In genomic region chr1:97489834-97490233, GRCh38 we compare ENCODE assay signal across 13 cellular contexts.
DNase-seq lines count a peak whose midpoint lies in the region; ATAC-seq and TF ChIP-seq lines count a peak whose summit lies in the region.
"Had no signal": no experiment of that assay in that cellular context is flagged by ENCODE, and none has a peak within 500 bp of the region (broad histone marks: within the 10 kb centered on the region; RNA-seq: fewer than 3 reads in every experiment).

No MANE protein-coding gene starts in this region.

- H2AFZ ChIP-seq in OCI-LY7 (ENCODE audit: low read length) (no peak overlapping the region), GM23338 (no peak overlapping the region)

- ATAC-seq in GM21381 (IDR thresholded peaks at IDR 0.05; ENCODE audit: unreplicated experiment) (peak; percentile 64), SK-N-SH treated with all-trans-retinoic acid at 6 μM for 48 hours (no peak), GM23338 (no peak)
- ATAC-seq: psoas muscle had no signal

- H3K4me3 ChIP-seq in A673 (ENCODE audit: low read depth, low read length, poor library complexity, severe bottlenecking) (no peak overlapping the region), MG63 (no peak overlapping the region), epithelial cell of esophagus (ENCODE audit: low read length) (no peak overlapping the region), OCI-LY7 (ENCODE audit: low read depth, low read length, poor library complexity, severe bottlenecking) (no peak overlapping the region), GM23338 (no peak overlapping the region)
- H3K4me3 ChIP-seq: psoas muscle, thyroid gland had no signal

- peak; percentile 26 for DNase-seq in A673 (ENCODE audit: low spot score)
- peak; percentile 13 for DNase-seq in MG63
- DNase-seq in epithelial cell of esophagus (ENCODE audit: low read depth), result peak; percentile 85
- no peak for DNase-seq in OCI-LY7 (ENCODE audit: low spot score)
- DNase-seq in erythroblast (lab: John Stamatoyannopoulos, UW), result no peak
- DNase-seq in GM23338 (ENCODE audit: low spot score), result no peak
- DNase-seq: MM.1S, NCI-H748 treated with DMSO at 0.1 percent for 48 hours, psoas muscle, thyroid gland had no signal

- no peaks in the 10 kb centered on the region for H3K27me3 Mint-ChIP-seq in GM23338 (ENCODE audit: insufficient read depth, low read depth, poor library complexity)

- H3K27ac Mint-ChIP-seq in GM23338, result no peak overlapping the region
- H3K27ac Mint-ChIP-seq: T-helper 2 cell treated with Interferon-gamma antibody and Interleukin-4, amounts not matched to agents 5 μg/mL and 100 μg/mL, for 36 hours had no signal

- no peaks in the 10 kb centered on the region for H4K20me1 ChIP-seq in OCI-LY7 (ENCODE audit: insufficient read depth, low read length)
- no peaks in the 10 kb centered on the region for H4K20me1 ChIP-seq in GM23338 (replicated peaks; ENCODE audit: insufficient read depth)

- intact Hi-C loops in A673 (cut with micrococcal nuclease; ENCODE audit: unreplicated experiment), result no loop called here
- intact Hi-C loops in OCI-LY7 (cut with micrococcal nuclease; ENCODE audit: unreplicated experiment), result no loop called here

- H3K27me3 ChIP-seq in A673 (replicated peaks; ENCODE audit: insufficient read depth, low read depth, low read length, poor library complexity) (no peaks in the 10 kb centered on the region), MG63 (no peaks in the 10 kb centered on the region), GM23338 (ENCODE audit: insufficient read depth) (no peaks in the 10 kb centered on the region)
- H3K27me3 ChIP-seq: thyroid gland had no signal

- POLR2A ChIA-PET in A673 (lab: Charles Lee; ENCODE audit: low non-redundant PET), result no interaction called here
- POLR2A ChIA-PET in OCI-LY7 (lab: Charles Lee), result no interaction called here

- TF ChIP-seq CTCF in A673 (conservative IDR thresholded peaks at IDR 0.05; ENCODE audit: low read depth, low read length) (no peak), epithelial cell of esophagus (IDR thresholded peaks at IDR 0.05; ENCODE audit: insufficient read depth, low read depth, low read length, missing control alignments) (no peak), OCI-LY7 (conservative IDR thresholded peaks at IDR 0.05; ENCODE audit: low read length) (no peak), GM23338 (conservative IDR thresholded peaks at IDR 0.05; ENCODE audit: low read depth in 2 of 2) (no peak)

- no peak overlapping the region for H3K4me3 Mint-ChIP-seq in GM23338
- H3K4me3 Mint-ChIP-seq: T-helper 2 cell treated with Interferon-gamma antibody and Interleukin-4, amounts not matched to agents 5 μg/mL and 100 μg/mL, for 36 hours had no signal

- BruUV-seq in A673 (replicated peaks; lab: Mats Ljungman, UMichigan) (no TSS peak), OCI-LY7 (replicated peaks; lab: Mats Ljungman, UMichigan) (no TSS peak)

- no peak for TF ChIP-seq POLR2A in erythroblast (IDR thresholded peaks at IDR 0.05; ENCODE audit: low read length)

- H3K36me3 ChIP-seq in A673 (ENCODE audit: insufficient read depth, low read length, poor library complexity, severe bottlenecking), result no peaks in the 10 kb centered on the region
- H3K36me3 ChIP-seq in MG63, result no peaks in the 10 kb centered on the region
- H3K36me3 ChIP-seq in OCI-LY7 (ENCODE audit: insufficient read depth, low read length), result no peaks in the 10 kb centered on the region
- H3K36me3 ChIP-seq in GM23338 (ENCODE audit: insufficient read depth), result no peaks in the 10 kb centered on the region
- H3K36me3 ChIP-seq: thyroid gland had no signal

- H3K79me2 ChIP-seq in OCI-LY7 (ENCODE audit: insufficient read depth, low read depth, low read length) (no peaks in the 10 kb centered on the region), GM23338 (replicated peaks; ENCODE audit: insufficient read depth) (no peaks in the 10 kb centered on the region)

- H3K27ac ChIP-seq in A673 (ENCODE audit: low read depth, low read length, poor library complexity, severe bottlenecking) (no peak overlapping the region), OCI-LY7 (ENCODE audit: low read depth, low read length, poor library complexity, severe bottlenecking) (no peak overlapping the region), GM23338 (ENCODE audit: low read depth) (no peak overlapping the region)
- H3K27ac ChIP-seq: psoas muscle, thyroid gland had no signal

- H3K9me3 ChIP-seq in A673 (ENCODE audit: low read depth, low read length, poor library complexity, severe bottlenecking) (no peaks in the 10 kb centered on the region), MG63 (no peaks in the 10 kb centered on the region), OCI-LY7 (ENCODE audit: low read length) (no peaks in the 10 kb centered on the region)
- H3K9me3 ChIP-seq: psoas muscle, thyroid gland had no signal

- H3F3A ChIP-seq in GM23338 (replicated peaks; ENCODE audit: low read depth), result no peaks in the 10 kb centered on the region

- H3K4me2 ChIP-seq in OCI-LY7 (ENCODE audit: low read length) (no peak overlapping the region), GM23338 (no peak overlapping the region)

- no peaks in the 10 kb centered on the region for H3K9me3 Mint-ChIP-seq in GM23338
- H3K9me3 Mint-ChIP-seq: T-helper 2 cell treated with Interferon-gamma antibody and Interleukin-4, amounts not matched to agents 5 μg/mL and 100 μg/mL, for 36 hours had no signal

- no peaks in the 10 kb centered on the region for H3K36me3 Mint-ChIP-seq in GM23338 (ENCODE audit: low read depth)

- no peaks in the 10 kb centered on the region for H3K4me1 Mint-ChIP-seq in GM23338

- CTCF ChIA-PET in A673 (lab: Charles Lee), result no interaction called here
- CTCF ChIA-PET in OCI-LY7 (lab: Charles Lee; ENCODE audit: unreplicated experiment), result no interaction called here

- H3K9me2 ChIP-seq in OCI-LY7 (ENCODE audit: insufficient read depth, low read length) (no peaks in the 10 kb centered on the region), GM23338 (ENCODE audit: insufficient read depth) (no peaks in the 10 kb centered on the region)

- H3K4me1 ChIP-seq in A673 (ENCODE audit: insufficient read depth, low read length, poor library complexity, severe bottlenecking) (no peaks in the 10 kb centered on the region), OCI-LY7 (ENCODE audit: insufficient read depth, low read length, poor library complexity, severe bottlenecking) (no peaks in the 10 kb centered on the region), GM23338 (ENCODE audit: insufficient read depth) (no peaks in the 10 kb centered on the region)
- H3K4me1 ChIP-seq: psoas muscle, thyroid gland had no signal

TF ChIP-seq in SK-N-SH treated with all-trans-retinoic acid at 6 μM for 48 hours, 23 proteins besides CTCF, POLR2A, EP300 and RAD21:
- TF ChIP-seq ESRRG (CRISPR knock-in tag; IDR thresholded peaks at IDR 0.05) (no peak), CSDC2 (CRISPR knock-in tag; IDR thresholded peaks at IDR 0.05) (no peak), GLIS3 (CRISPR knock-in tag; IDR thresholded peaks at IDR 0.05) (no peak), TCF4 (CRISPR knock-in tag; IDR thresholded peaks at IDR 0.05; ENCODE audit: borderline replicate concordance) (no peak), ZNF565 (CRISPR knock-in tag; conservative IDR thresholded peaks at IDR 0.05; ENCODE audit: low read depth) (no peak), OSR1 (CRISPR knock-in tag; IDR thresholded peaks at IDR 0.05) (no peak)
- TF ChIP-seq, protein P1, sequence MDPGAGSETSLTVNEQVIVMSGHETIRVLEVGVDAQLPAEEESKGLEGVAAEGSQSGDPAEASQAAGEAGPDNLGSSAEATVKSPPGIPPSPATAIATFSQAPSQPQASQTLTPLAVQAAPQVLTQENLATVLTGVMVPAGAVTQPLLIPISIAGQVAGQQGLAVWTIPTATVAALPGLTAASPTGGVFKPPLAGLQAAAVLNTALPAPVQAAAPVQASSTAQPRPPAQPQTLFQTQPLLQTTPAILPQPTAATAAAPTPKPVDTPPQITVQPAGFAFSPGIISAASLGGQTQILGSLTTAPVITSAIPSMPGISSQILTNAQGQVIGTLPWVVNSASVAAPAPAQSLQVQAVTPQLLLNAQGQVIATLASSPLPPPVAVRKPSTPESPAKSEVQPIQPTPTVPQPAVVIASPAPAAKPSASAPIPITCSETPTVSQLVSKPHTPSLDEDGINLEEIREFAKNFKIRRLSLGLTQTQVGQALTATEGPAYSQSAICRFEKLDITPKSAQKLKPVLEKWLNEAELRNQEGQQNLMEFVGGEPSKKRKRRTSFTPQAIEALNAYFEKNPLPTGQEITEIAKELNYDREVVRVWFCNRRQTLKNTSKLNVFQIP (CRISPR knock-in tag; IDR thresholded peaks at IDR 0.05; ENCODE audit: borderline replicate concordance, low read depth), result no peak

TF ChIP-seq in GM23338, 12 proteins besides CTCF, POLR2A, EP300 and RAD21 (continues in another document):
- no peak for TF ChIP-seq NANOG (IDR thresholded peaks at IDR 0.05; ENCODE audit: borderline replicate concordance)
- no peak for TF ChIP-seq POLR2AphosphoS5 (IDR thresholded peaks at IDR 0.05; ENCODE audit: low read depth)
- no peak for TF ChIP-seq EZH2phosphoT487 (IDR thresholded peaks at IDR 0.05; ENCODE audit: unreplicated experiment)

Comparison
In these comparisons a context has a peak if more than half of its experiments do, and no peak if none do; other contexts are left out.
1. DNase-seq: peak in A673 (single experiment), MG63 (single experiment) and epithelial cell of esophagus (single experiment); none in OCI-LY7 (single experiment), erythroblast (0 of 2) and GM23338 (single experiment).